In genomic region chr15:33171202-33171601, GRCh38 we compare ENCODE assay signal across 2 cellular contexts.
TF ChIP-seq lines count a peak whose summit lies in the region.

No MANE protein-coding gene starts in this region.

TF ChIP-seq in H1, 55 proteins besides CTCF, POLR2A, EP300 and RAD21 (continued from another document):
- TF ChIP-seq CHD1 (IDR thresholded peaks at IDR 0.05; ENCODE audit: low read depth, low read length), result no peak
- no peak for TF ChIP-seq POU5F1 (IDR thresholded peaks at IDR 0.05; ENCODE audit: low read depth, low read length)
- no peak for TF ChIP-seq MAFK (IDR thresholded peaks at IDR 0.05; ENCODE audit: low read depth, low read length)
- TF ChIP-seq, protein P1, sequence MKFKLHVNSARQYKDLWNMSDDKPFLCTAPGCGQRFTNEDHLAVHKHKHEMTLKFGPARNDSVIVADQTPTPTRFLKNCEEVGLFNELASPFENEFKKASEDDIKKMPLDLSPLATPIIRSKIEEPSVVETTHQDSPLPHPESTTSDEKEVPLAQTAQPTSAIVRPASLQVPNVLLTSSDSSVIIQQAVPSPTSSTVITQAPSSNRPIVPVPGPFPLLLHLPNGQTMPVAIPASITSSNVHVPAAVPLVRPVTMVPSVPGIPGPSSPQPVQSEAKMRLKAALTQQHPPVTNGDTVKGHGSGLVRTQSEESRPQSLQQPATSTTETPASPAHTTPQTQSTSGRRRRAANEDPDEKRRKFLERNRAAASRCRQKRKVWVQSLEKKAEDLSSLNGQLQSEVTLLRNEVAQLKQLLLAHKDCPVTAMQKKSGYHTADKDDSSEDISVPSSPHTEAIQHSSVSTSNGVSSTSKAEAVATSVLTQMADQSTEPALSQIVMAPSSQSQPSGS (IDR thresholded peaks at IDR 0.05; ENCODE audit: low read length), result no peak
- TF ChIP-seq PHF8 (conservative IDR thresholded peaks at IDR 0.05; ENCODE audit: low read depth, low read length), result no peak
- TF ChIP-seq NANOG (IDR thresholded peaks at IDR 0.05; ENCODE audit: insufficient read depth, low read depth, low read length, poor library complexity, severe bottlenecking), result no peak
- no peak for TF ChIP-seq SIN3A (conservative IDR thresholded peaks at IDR 0.05 in 1 of 2, IDR thresholded peaks at IDR 0.05 in 1 of 2; ENCODE audit: low read depth in 1 of 2, low read length in 2 of 2)
- TF ChIP-seq TBP (IDR thresholded peaks at IDR 0.05; ENCODE audit: low read depth, low read length), result no peak
- TF ChIP-seq SIX5 (IDR thresholded peaks at IDR 0.05; ENCODE audit: low read depth, low read length), result no peak
- TF ChIP-seq RNF2 (IDR thresholded peaks at IDR 0.05; ENCODE audit: borderline replicate concordance, low read depth, low read length, missing control alignments, poor library complexity, severe bottlenecking), result no peak
- TF ChIP-seq KDM4A (IDR thresholded peaks at IDR 0.05; ENCODE audit: low read depth, low read length, severe bottlenecking), result no peak

TF ChIP-seq in neural cell, 6 proteins besides CTCF, POLR2A, EP300 and RAD21 (continued from another document):
- TF ChIP-seq, protein P2, sequence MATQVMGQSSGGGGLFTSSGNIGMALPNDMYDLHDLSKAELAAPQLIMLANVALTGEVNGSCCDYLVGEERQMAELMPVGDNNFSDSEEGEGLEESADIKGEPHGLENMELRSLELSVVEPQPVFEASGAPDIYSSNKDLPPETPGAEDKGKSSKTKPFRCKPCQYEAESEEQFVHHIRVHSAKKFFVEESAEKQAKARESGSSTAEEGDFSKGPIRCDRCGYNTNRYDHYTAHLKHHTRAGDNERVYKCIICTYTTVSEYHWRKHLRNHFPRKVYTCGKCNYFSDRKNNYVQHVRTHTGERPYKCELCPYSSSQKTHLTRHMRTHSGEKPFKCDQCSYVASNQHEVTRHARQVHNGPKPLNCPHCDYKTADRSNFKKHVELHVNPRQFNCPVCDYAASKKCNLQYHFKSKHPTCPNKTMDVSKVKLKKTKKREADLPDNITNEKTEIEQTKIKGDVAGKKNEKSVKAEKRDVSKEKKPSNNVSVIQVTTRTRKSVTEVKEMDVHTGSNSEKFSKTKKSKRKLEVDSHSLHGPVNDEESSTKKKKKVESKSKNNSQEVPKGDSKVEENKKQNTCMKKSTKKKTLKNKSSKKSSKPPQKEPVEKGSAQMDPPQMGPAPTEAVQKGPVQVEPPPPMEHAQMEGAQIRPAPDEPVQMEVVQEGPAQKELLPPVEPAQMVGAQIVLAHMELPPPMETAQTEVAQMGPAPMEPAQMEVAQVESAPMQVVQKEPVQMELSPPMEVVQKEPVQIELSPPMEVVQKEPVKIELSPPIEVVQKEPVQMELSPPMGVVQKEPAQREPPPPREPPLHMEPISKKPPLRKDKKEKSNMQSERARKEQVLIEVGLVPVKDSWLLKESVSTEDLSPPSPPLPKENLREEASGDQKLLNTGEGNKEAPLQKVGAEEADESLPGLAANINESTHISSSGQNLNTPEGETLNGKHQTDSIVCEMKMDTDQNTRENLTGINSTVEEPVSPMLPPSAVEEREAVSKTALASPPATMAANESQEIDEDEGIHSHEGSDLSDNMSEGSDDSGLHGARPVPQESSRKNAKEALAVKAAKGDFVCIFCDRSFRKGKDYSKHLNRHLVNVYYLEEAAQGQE (IDR thresholded peaks at IDR 0.05; ENCODE audit: borderline replicate concordance), result no peak
